Comparison of ENCODE assay signal across 1 cellular context in genomic region chr7:26863504-26864308, GRCh38.
A peak's percentile ranks its signal among the peaks of the same experiment; 100 is the strongest.
TF ChIP-seq lines count a peak whose summit lies in the region.

No MANE protein-coding gene starts in this region.

TF ChIP-seq in HEK293, 187 proteins besides CTCF, POLR2A, EP300 and RAD21 (continued from another document and continues in another):
- TF ChIP-seq, protein P1, sequence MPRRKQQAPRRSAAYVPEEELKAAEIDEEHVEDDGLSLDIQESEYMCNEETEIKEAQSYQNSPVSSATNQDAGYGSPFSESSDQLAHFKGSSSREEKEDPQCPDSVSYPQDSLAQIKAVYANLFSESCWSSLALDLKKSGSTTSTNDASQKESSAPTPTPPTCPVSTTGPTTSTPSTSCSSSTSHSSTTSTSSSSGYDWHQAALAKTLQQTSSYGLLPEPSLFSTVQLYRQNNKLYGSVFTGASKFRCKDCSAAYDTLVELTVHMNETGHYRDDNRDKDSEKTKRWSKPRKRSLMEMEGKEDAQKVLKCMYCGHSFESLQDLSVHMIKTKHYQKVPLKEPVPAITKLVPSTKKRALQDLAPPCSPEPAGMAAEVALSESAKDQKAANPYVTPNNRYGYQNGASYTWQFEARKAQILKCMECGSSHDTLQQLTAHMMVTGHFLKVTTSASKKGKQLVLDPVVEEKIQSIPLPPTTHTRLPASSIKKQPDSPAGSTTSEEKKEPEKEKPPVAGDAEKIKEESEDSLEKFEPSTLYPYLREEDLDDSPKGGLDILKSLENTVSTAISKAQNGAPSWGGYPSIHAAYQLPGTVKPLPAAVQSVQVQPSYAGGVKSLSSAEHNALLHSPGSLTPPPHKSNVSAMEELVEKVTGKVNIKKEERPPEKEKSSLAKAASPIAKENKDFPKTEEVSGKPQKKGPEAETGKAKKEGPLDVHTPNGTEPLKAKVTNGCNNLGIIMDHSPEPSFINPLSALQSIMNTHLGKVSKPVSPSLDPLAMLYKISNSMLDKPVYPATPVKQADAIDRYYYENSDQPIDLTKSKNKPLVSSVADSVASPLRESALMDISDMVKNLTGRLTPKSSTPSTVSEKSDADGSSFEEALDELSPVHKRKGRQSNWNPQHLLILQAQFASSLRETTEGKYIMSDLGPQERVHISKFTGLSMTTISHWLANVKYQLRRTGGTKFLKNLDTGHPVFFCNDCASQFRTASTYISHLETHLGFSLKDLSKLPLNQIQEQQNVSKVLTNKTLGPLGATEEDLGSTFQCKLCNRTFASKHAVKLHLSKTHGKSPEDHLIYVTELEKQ (tag by site-specific recombination; IDR thresholded peaks at IDR 0.05; ENCODE audit: borderline replicate concordance) = peak; percentile 37; the same call in 1 of the 2 replicates
- TF ChIP-seq ZNF394 (tag by site-specific recombination; IDR thresholded peaks at IDR 0.05; ENCODE audit: borderline replicate concordance) = no peak; the same call in 1 of the 2 replicates
- peak; percentile 88 for TF ChIP-seq ZFHX2 (tag by site-specific recombination; conservative IDR thresholded peaks at IDR 0.05)
- no peak for TF ChIP-seq ZNF701 (tag by site-specific recombination; IDR thresholded peaks at IDR 0.05)
- TF ChIP-seq KLF8 (tag by site-specific recombination; IDR thresholded peaks at IDR 0.05) = peak; percentile 50
- TF ChIP-seq, protein P2, sequence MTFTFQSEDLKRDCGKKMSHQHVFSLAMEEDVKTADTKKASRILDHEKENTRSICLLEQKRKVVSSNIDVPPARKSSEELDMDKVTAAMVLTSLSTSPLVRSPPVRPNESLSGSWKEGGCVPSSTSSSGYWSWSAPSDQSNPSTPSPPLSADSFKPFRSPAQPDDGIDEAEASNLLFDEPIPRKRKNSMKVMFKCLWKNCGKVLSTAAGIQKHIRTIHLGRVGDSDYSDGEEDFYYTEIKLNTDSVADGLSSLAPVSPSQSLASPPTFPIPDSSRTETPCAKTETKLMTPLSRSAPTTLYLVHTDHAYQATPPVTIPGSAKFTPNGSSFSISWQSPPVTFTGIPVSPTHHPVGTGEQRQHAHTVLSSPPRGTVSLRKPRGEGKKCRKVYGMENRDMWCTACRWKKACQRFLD (tag by site-specific recombination; IDR thresholded peaks at IDR 0.05) = no peak
- peak; percentile 39; the same call in 1 of the 2 replicates for TF ChIP-seq KLF1 (tag by site-specific recombination; IDR thresholded peaks at IDR 0.05)
- TF ChIP-seq, protein P3, sequence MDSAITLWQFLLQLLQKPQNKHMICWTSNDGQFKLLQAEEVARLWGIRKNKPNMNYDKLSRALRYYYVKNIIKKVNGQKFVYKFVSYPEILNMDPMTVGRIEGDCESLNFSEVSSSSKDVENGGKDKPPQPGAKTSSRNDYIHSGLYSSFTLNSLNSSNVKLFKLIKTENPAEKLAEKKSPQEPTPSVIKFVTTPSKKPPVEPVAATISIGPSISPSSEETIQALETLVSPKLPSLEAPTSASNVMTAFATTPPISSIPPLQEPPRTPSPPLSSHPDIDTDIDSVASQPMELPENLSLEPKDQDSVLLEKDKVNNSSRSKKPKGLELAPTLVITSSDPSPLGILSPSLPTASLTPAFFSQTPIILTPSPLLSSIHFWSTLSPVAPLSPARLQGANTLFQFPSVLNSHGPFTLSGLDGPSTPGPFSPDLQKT (IDR thresholded peaks at IDR 0.05; ENCODE audit: borderline replicate concordance, low read depth, low read length) = no peak
- TF ChIP-seq ZNF426 (tag by site-specific recombination; IDR thresholded peaks at IDR 0.05) = no peak
- peak; percentile 40; the same call in 1 of the 2 replicates for TF ChIP-seq KLF7 (tag by site-specific recombination; IDR thresholded peaks at IDR 0.05; ENCODE audit: borderline replicate concordance)
- no peak for TF ChIP-seq KLF10 (tag by site-specific recombination; IDR thresholded peaks at IDR 0.05)
- no peak for TF ChIP-seq ZBTB8A (tag by site-specific recombination; IDR thresholded peaks at IDR 0.05)
- peak; percentile 86 for TF ChIP-seq ZBTB48 (tag by site-specific recombination; IDR thresholded peaks at IDR 0.05)
- TF ChIP-seq REPIN1 (tag by site-specific recombination; IDR thresholded peaks at IDR 0.05; ENCODE audit: low read depth) = no peak
- TF ChIP-seq ZNF600 (tag by site-specific recombination; IDR thresholded peaks at IDR 0.05) = peak; percentile 36; the same call in 1 of the 2 replicates
- peak; percentile 91 for TF ChIP-seq ZBTB17 (tag by site-specific recombination; IDR thresholded peaks at IDR 0.05)
- peak; percentile 95 for TF ChIP-seq ZNF366 (tag by site-specific recombination; conservative IDR thresholded peaks at IDR 0.05)
- peak; percentile 52 for TF ChIP-seq GLIS1 (tag by site-specific recombination; IDR thresholded peaks at IDR 0.05)
- no peak for TF ChIP-seq ZNF248 (tag by site-specific recombination; IDR thresholded peaks at IDR 0.05)
- TF ChIP-seq ZNF184 (tag by site-specific recombination; IDR thresholded peaks at IDR 0.05) = no peak
- peak; percentile 63; the same call in 1 of the 2 replicates for TF ChIP-seq ZXDB (tag by site-specific recombination; IDR thresholded peaks at IDR 0.05)
- TF ChIP-seq IKZF3 (tag by site-specific recombination; IDR thresholded peaks at IDR 0.05) = no peak
- TF ChIP-seq ZBTB10 (tag by site-specific recombination; IDR thresholded peaks at IDR 0.05) = peak; percentile 49; the same call in 1 of the 2 replicates
- TF ChIP-seq MYNN (tag by site-specific recombination; IDR thresholded peaks at IDR 0.05; ENCODE audit: borderline replicate concordance) = peak; percentile 58; the same call in 1 of the 2 replicates
- TF ChIP-seq ZNF707 (tag by site-specific recombination; IDR thresholded peaks at IDR 0.05) = no peak
- no peak for TF ChIP-seq ZNF10 (tag by site-specific recombination; IDR thresholded peaks at IDR 0.05)
- no peak for TF ChIP-seq ATF2 (tag by site-specific recombination; IDR thresholded peaks at IDR 0.05; ENCODE audit: low read depth)
- peak; percentile 77 for TF ChIP-seq PRDM10 (tag by site-specific recombination; IDR thresholded peaks at IDR 0.05)
- TF ChIP-seq ZNF140 (tag by site-specific recombination; IDR thresholded peaks at IDR 0.05) = no peak
- peak; percentile 64 for TF ChIP-seq ZNF513 (tag by site-specific recombination; IDR thresholded peaks at IDR 0.05)
- TF ChIP-seq ZNF629 (tag by site-specific recombination; IDR thresholded peaks at IDR 0.05) = 0 out of 2 replicates have a peak, but pooled peaks have one; percentile 33
- no peak for TF ChIP-seq ZBTB21 (tag by site-specific recombination; IDR thresholded peaks at IDR 0.05)
- TF ChIP-seq ZNF549 (tag by site-specific recombination; IDR thresholded peaks at IDR 0.05) = no peak
- TF ChIP-seq SALL2 (tag by site-specific recombination; IDR thresholded peaks at IDR 0.05; ENCODE audit: borderline replicate concordance) = peak; percentile 20; the same call in 1 of the 2 replicates
- TF ChIP-seq SCRT2 (tag by site-specific recombination; IDR thresholded peaks at IDR 0.05) = no peak
- TF ChIP-seq SCRT1 (tag by site-specific recombination; IDR thresholded peaks at IDR 0.05; ENCODE audit: borderline replicate concordance) = peak; percentile 84
- TF ChIP-seq BCL11A (tag by site-specific recombination; IDR thresholded peaks at IDR 0.05; ENCODE audit: low read depth) = peak; percentile 32
- TF ChIP-seq ZNF416 (tag by site-specific recombination; IDR thresholded peaks at IDR 0.05) = 0 out of 2 replicates have a peak, but pooled peaks have one; percentile 22
- TF ChIP-seq ZNF837 (tag by site-specific recombination; IDR thresholded peaks at IDR 0.05) = no peak
- no peak for TF ChIP-seq ZNF626 (tag by site-specific recombination; IDR thresholded peaks at IDR 0.05)
- TF ChIP-seq ZNF596 (tag by site-specific recombination; IDR thresholded peaks at IDR 0.05) = no peak
- TF ChIP-seq KLF17 (tag by site-specific recombination; IDR thresholded peaks at IDR 0.05) = no peak; the same call in 1 of the 2 replicates
- no peak for TF ChIP-seq ZSCAN5A (tag by site-specific recombination; IDR thresholded peaks at IDR 0.05)
